ENCODE assay signal across 8 cellular contexts in genomic region chr4:1993718-1994516, GRCh38. TPM values are rescaled to one million over a fixed set of nuclear protein-coding genes. Genes with fewer than 3 reads are reported as not detected.
DNase-seq lines count a peak whose midpoint lies in the region; ATAC-seq and TF ChIP-seq lines count a peak whose summit lies in the region.
"Not testable (repeated sequence)": the region's sequence is repeated elsewhere in the genome, so short reads cannot be mapped to it uniquely, and the experiment has no call there.

No MANE protein-coding gene starts in this region.

- H3K9me3 Mint-ChIP-seq in CD14-positive monocyte (peaks cover 11 to 25% (median 19%) of the 10 kb centered on the region in 7 donors), chondrocyte (ENCODE audit: low read depth) (peaks cover 12% of the 10 kb centered on the region)
- not testable (repeated sequence) for H3K9me3 Mint-ChIP-seq in natural killer cell treated with Interleukin-12 subunit alpha and Interleukin-12 subunit beta and Interleukin-15 and Interleukin-18, amount 100 ng/mL, for 72 hours

- H3K36me3 ChIP-seq in spleen (peaks cover 0 to 73% (median 30%) of the 10 kb centered on the region in 6 donors), upper lobe of right lung (peaks cover 23% of the 10 kb centered on the region)

- not testable (repeated sequence) for H3K4me3 ChIP-seq in spleen, upper lobe of right lung

- peaks cover 0 to 34% (median 23%) of the 10 kb centered on the region in 8 donors for H3K9me3 ChIP-seq in spleen
- not testable (repeated sequence) for H3K9me3 ChIP-seq in upper lobe of right lung

- TF ChIP-seq POLR2A in spleen (IDR thresholded peaks at IDR 0.05): not testable (repeated sequence)

- peaks cover 0 to 11% (median 0%) of the 10 kb centered on the region in 6 donors for H3K4me1 ChIP-seq in spleen
- not testable (repeated sequence) for H3K4me1 ChIP-seq in upper lobe of right lung

- peaks cover 47 to 66% of the 10 kb centered on the region in 2 donors for H3K36me3 Mint-ChIP-seq in CD14-positive monocyte
- peaks cover 17% of the 10 kb centered on the region for H3K36me3 Mint-ChIP-seq in chondrocyte (ENCODE audit: low read depth)
- peaks cover 27% of the 10 kb centered on the region for H3K36me3 Mint-ChIP-seq in natural killer cell treated with Interleukin-12 subunit alpha and Interleukin-12 subunit beta and Interleukin-15 and Interleukin-18, amount 100 ng/mL, for 72 hours

- H3K27me3 Mint-ChIP-seq in CD14-positive monocyte (ENCODE audit: low read depth in 3 of 3); chondrocyte (ENCODE audit: low read depth); natural killer cell treated with Interleukin-12 subunit alpha and Interleukin-12 subunit beta and Interleukin-15 and Interleukin-18, amount 100 ng/mL, for 72 hours: not testable (repeated sequence)

- WGBS in spleen, 5 donors: 94 to 96% (median 96%) methylated on average over 20 of the region's 20 CpGs

- H3K27ac Mint-ChIP-seq in CD14-positive monocyte; chondrocyte (ENCODE audit: unreplicated experiment); natural killer cell treated with Interleukin-12 subunit alpha and Interleukin-12 subunit beta and Interleukin-15 and Interleukin-18, amount 100 ng/mL, for 72 hours: not testable (repeated sequence)

- not testable (repeated sequence) for ATAC-seq in left lobe of liver; natural killer cell treated with Interleukin-12 subunit alpha and Interleukin-12 subunit beta and Interleukin-15 and Interleukin-18, amount 100 ng/mL, for 72 hours; upper lobe of right lung

- intact Hi-C loops in CD14-positive monocyte (cut with micrococcal nuclease); spleen (cut with DNase I; ENCODE audit: low total_unique reads); upper lobe of right lung (cut with DNase I): not testable (repeated sequence)
- intact Hi-C loops in posterior vena cava (cut with DNase I): loop anchor here in 1 of 2 donors (5.0 kb wide), 1 partner anchor 1382 kb away; no protein-coding TSS in a partner anchor

- DNase-seq in CD14-positive monocyte (ENCODE audit: low spot score) (peak; percentile 35), chondrocyte (ENCODE audit: low spot score) (peak; percentile 40), left lobe of liver (ENCODE audit: low spot score) (peak; percentile 15), posterior vena cava (ENCODE audit: low spot score) (peak; percentile 37), spleen (peak; percentile 60), upper lobe of right lung (peak; percentile 40)
- DNase-seq in activated CD4-positive, CD25-positive, alpha-beta regulatory T cell treated with anti-CD3 and anti-CD28 coated beads, Interleukin-2, amount 50 U/mL, for 72 hours: peak; percentile 13
- DNase-seq in natural killer cell treated with Interleukin-12 subunit alpha and Interleukin-12 subunit beta and Interleukin-15 and Interleukin-18, amount 100 ng/mL, for 72 hours (ENCODE audit: low spot score): peak; percentile 16

- H3K27me3 ChIP-seq in spleen (replicated peaks in 1 of 7); upper lobe of right lung: not testable (repeated sequence)

- H3K27ac ChIP-seq in spleen, upper lobe of right lung: not testable (repeated sequence)

- H3K4me1 Mint-ChIP-seq in CD14-positive monocyte; chondrocyte (ENCODE audit: low read depth); natural killer cell treated with Interleukin-12 subunit alpha and Interleukin-12 subunit beta and Interleukin-15 and Interleukin-18, amount 100 ng/mL, for 72 hours (ENCODE audit: low read depth in 2 of 2): not testable (repeated sequence)

- H3K4me3 Mint-ChIP-seq in CD14-positive monocyte; chondrocyte (ENCODE audit: unreplicated experiment); natural killer cell treated with Interleukin-12 subunit alpha and Interleukin-12 subunit beta and Interleukin-15 and Interleukin-18, amount 100 ng/mL, for 72 hours: not testable (repeated sequence)

- not testable (repeated sequence) for TF ChIP-seq CTCF in CD14-positive monocyte (IDR thresholded peaks at IDR 0.05); chondrocyte (IDR thresholded peaks at IDR 0.05); spleen (IDR thresholded peaks at IDR 0.05 in 8 of 11, conservative IDR thresholded peaks at IDR 0.05 in 3 of 11); upper lobe of right lung (IDR thresholded peaks at IDR 0.05)

RNA-seq across cellular contexts. Expression of gene NELFA, which starts 14.9 kb away (rescaled TPM):
- 10 to 100 TPM; 10.0 to 10.5 TPM for polyA plus RNA-seq in CD14-positive monocyte
- 23.5 to 25.6 TPM (median 24.0 TPM) in 3 replicates for total RNA-seq in chondrocyte
- total RNA-seq in left lobe of liver: 11.2 TPM
- 10 to 100 TPM; 29.6 to 59.3 TPM for total RNA-seq in natural killer cell treated with Interleukin-12 subunit alpha and Interleukin-12 subunit beta and Interleukin-15 and Interleukin-18, amount 100 ng/mL, for 72 hours
- total RNA-seq in posterior vena cava: 10 to 100 TPM; 16.2 to 17.3 TPM
- 10 to 100 TPM; 20.2 to 36.6 (median 31.5) TPM for total RNA-seq in spleen
- polyA plus RNA-seq in spleen: 10 to 100 TPM; 19.9 to 29.6 (median 20.1) TPM
- total RNA-seq in upper lobe of right lung: 22.7 TPM
